9 cellular contexts compared by ENCODE assay signal in the genomic region with DNA sequence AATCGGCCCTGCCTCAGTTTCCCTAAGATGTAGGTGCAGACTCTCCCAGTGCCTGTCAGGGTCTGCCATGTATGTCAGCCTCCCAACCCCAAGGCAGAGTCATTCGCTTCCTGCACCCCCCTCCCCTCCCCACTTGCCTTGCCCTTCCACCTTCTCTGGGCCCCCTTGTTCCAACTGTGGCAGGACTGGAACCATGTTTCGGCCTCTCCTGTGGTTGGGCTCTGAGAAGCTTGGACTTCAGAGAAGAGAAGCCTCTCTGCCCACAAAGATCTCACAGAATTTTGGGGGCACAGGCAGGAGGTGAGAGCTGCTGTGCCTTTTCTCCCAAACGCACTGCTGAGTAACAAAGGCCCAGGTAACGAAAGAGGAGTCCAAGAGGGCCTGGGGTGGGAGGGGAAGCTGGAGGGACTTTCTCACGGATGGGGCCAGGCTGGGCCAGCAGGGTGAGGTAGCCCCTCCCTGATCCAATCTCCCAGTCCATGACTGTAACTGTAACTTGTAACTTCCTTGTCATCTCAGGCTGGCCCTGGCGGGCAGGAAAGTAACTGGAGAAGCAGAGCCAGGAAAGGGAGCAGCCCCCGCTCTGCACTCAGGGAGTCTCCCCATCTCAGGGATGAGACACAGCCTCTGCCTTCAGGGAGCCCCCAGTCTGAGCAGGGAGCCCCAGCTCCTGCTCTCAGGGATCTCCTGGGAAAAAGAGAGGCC. TPM values are rescaled to one million over a fixed set of nuclear protein-coding genes. Genes with fewer than 3 reads are reported as not detected.
DNase-seq lines count a peak whose midpoint lies in the region; ATAC-seq and TF ChIP-seq lines count a peak whose summit lies in the region.
"Had no signal": no experiment of that assay in that cellular context is flagged by ENCODE, and none has a peak within 500 bp of the region (broad histone marks: within the 10 kb centered on the region; RNA-seq: fewer than 3 reads in every experiment).

No MANE protein-coding gene starts in this region.

- H3K4me2 ChIP-seq in BLaER1, result peak overlapping the region; percentile 78

- 0 out of 2 replicates have a peak overlapping the region, but pooled peaks have one; percentile 11 for H3K27ac ChIP-seq in BLaER1
- no peak overlapping the region for H3K27ac ChIP-seq in foreskin keratinocyte
- H3K27ac ChIP-seq in right lobe of liver, result no peak overlapping the region
- H3K27ac ChIP-seq: left ventricle myocardium inferior had no signal

- peak; percentile 28 for ATAC-seq in foreskin keratinocyte
- ATAC-seq in right lobe of liver, result no peak
- ATAC-seq: effector memory CD8-positive, alpha-beta T cell; GM12878 had no signal

- H3K36me3 ChIP-seq in BLaER1 (no peaks in the 10 kb centered on the region), right lobe of liver (no peaks in the 10 kb centered on the region)
- H3K36me3 ChIP-seq: left ventricle myocardium inferior had no signal

- no peak overlapping the region for H3K4me3 ChIP-seq in BLaER1
- no peak overlapping the region for H3K4me3 ChIP-seq in right lobe of liver
- H3K4me3 ChIP-seq: GM12878, left ventricle myocardium inferior had no signal

- H3K9ac ChIP-seq in BLaER1, result no peak overlapping the region

- H3K27me3 ChIP-seq in BLaER1 (peaks cover 44% of the 10 kb centered on the region), foreskin keratinocyte (peaks cover 8% of the 10 kb centered on the region), right lobe of liver (peaks cover 0 to 5% of the 10 kb centered on the region in 2 donors)

- 49% methylated on average over 5 of the region's 8 CpGs for WGBS in right lobe of liver (ENCODE audit: insufficient coverage, low coverage, low lambda C conversion rate, missing lambda C conversion rate)

- TF ChIP-seq POLR2A in right lobe of liver (IDR thresholded peaks at IDR 0.05), result no peak

- H3K4me1 ChIP-seq in BLaER1 (peaks cover 75% of the 10 kb centered on the region), foreskin keratinocyte (peaks cover 36% of the 10 kb centered on the region), right lobe of liver (peaks cover 0 to 7% (median 0%) of the 10 kb centered on the region in 4 donors)

- H4K20me1 ChIP-seq in BLaER1, result no peaks in the 10 kb centered on the region

- TF ChIP-seq CTCF in foreskin keratinocyte (conservative IDR thresholded peaks at IDR 0.05) (no peak), right lobe of liver (IDR thresholded peaks at IDR 0.05) (no peak)

- H3K9me3 ChIP-seq in BLaER1, result no peaks in the 10 kb centered on the region
- H3K9me3 ChIP-seq in right lobe of liver, result no peaks in the 10 kb centered on the region
- H3K9me3 ChIP-seq: left ventricle myocardium inferior had no signal

- intact Hi-C loops in right lobe of liver (cut with DNase I), result no loop called here

- DNase-seq in OCI-M1 (lab: John Stamatoyannopoulos, UW), result peak; percentile 33
- DNase-seq in foreskin keratinocyte, result no peak
- no peak for DNase-seq in globus pallidus (ENCODE audit: low spot score)
- DNase-seq in mucosa of gallbladder (ENCODE audit: low spot score), result no peak
- DNase-seq in right lobe of liver, result no peak
- DNase-seq: effector memory CD8-positive, alpha-beta T cell; left ventricle myocardium inferior had no signal

RNA-seq across cellular contexts. Expression of gene CRABP2, which starts 11.4 kb away (rescaled TPM):
- total RNA-seq in foreskin keratinocyte, result 2.2 and 4.0 TPM in 2 replicates
- polyA plus RNA-seq in foreskin keratinocyte, result 4.6 and 8.4 TPM in 2 replicates
- 3.5 TPM for total RNA-seq in mucosa of gallbladder
- total RNA-seq in right lobe of liver, result under 1 TPM in 1 of 6 experiments, not detected in 5; 0.24 TPM

RNA-seq across cellular contexts. Expression of gene NES, which starts 16.8 kb away (rescaled TPM):
- total RNA-seq in foreskin keratinocyte (0.04 and 0.14 TPM in 2 replicates), mucosa of gallbladder (26.1 TPM), right lobe of liver (1 to 10 TPM; 1.1 to 7.5 (median 2.6) TPM)
- polyA plus RNA-seq in foreskin keratinocyte, result 0.06 TPM in 2 replicates

RNA-seq across cellular contexts. Expression of gene METTL25B, which starts 34.3 kb away (rescaled TPM):
- total RNA-seq in foreskin keratinocyte (13.8 and 15.7 TPM in 2 replicates), mucosa of gallbladder (48.0 TPM), right lobe of liver (10 to 100 TPM; 11.6 to 25.7 (median 20.6) TPM)
- 19.7 TPM in 2 replicates for polyA plus RNA-seq in foreskin keratinocyte

RNA-seq across cellular contexts. Expression of gene ISG20L2, which starts 34.6 kb away (rescaled TPM):
- total RNA-seq in foreskin keratinocyte (31.7 and 32.0 TPM in 2 replicates), mucosa of gallbladder (24.1 TPM), right lobe of liver (10 to 100 TPM; 10.3 to 14.1 (median 12.2) TPM)
- polyA plus RNA-seq in foreskin keratinocyte, result 22.3 and 28.6 TPM in 2 replicates

RNA-seq across cellular contexts. Expression of gene MRPL24, which starts 46.9 kb away (rescaled TPM):
- total RNA-seq in foreskin keratinocyte (117 and 145 TPM in 2 replicates), mucosa of gallbladder (63.7 TPM), right lobe of liver (10 to 100 TPM; 47.2 to 83.2 (median 61.4) TPM)
- 173 and 199 TPM in 2 replicates for polyA plus RNA-seq in foreskin keratinocyte
